1 cellular context compared by ENCODE assay signal in the genomic region with DNA sequence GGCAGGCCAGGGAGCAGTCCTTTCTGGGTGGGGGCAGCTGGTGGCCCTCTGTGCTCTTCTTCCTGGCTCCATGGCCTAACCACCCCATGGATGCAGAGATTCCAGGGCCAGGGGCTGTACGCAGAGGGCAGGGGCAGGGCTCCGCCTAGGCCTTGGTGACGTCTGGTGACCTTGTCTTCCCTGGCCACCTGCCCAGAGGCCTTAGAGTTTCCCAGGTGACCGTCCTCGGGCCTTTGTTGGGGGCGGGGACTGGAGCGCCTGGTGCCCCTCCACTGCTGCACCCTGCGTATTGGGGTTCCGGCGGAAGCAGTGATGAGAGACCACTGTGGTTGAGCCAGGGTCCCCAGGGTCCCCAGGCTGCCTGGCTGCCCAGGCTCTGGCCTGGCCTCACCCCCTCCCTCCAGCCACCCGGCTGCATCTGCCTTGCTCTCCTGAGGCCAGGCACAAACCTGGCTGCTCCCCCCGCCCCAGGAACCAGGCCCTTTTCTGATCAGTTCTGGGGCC.
TF ChIP-seq lines count a peak whose summit lies in the region.

No MANE protein-coding gene starts in this region.

TF ChIP-seq in HepG2, 621 proteins besides CTCF, POLR2A, EP300 and RAD21 (continues in another document):
- TF ChIP-seq SALL1 (CRISPR knock-in tag; IDR thresholded peaks at IDR 0.05), result 0 out of 2 replicates have a peak, but pooled peaks have one; percentile 5
- TF ChIP-seq ZNF251 (CRISPR knock-in tag; IDR thresholded peaks at IDR 0.05), result no peak
- peak; percentile 35; the same call in 1 of the 2 replicates for TF ChIP-seq ZFY (CRISPR knock-in tag; IDR thresholded peaks at IDR 0.05)
- TF ChIP-seq, protein P1, sequence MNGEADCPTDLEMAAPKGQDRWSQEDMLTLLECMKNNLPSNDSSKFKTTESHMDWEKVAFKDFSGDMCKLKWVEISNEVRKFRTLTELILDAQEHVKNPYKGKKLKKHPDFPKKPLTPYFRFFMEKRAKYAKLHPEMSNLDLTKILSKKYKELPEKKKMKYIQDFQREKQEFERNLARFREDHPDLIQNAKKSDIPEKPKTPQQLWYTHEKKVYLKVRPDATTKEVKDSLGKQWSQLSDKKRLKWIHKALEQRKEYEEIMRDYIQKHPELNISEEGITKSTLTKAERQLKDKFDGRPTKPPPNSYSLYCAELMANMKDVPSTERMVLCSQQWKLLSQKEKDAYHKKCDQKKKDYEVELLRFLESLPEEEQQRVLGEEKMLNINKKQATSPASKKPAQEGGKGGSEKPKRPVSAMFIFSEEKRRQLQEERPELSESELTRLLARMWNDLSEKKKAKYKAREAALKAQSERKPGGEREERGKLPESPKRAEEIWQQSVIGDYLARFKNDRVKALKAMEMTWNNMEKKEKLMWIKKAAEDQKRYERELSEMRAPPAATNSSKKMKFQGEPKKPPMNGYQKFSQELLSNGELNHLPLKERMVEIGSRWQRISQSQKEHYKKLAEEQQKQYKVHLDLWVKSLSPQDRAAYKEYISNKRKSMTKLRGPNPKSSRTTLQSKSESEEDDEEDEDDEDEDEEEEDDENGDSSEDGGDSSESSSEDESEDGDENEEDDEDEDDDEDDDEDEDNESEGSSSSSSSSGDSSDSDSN (CRISPR knock-in tag; IDR thresholded peaks at IDR 0.05), result no peak
- no peak for TF ChIP-seq GLI4 (CRISPR knock-in tag; IDR thresholded peaks at IDR 0.05; ENCODE audit: borderline replicate concordance)
- peak; percentile 33; the same call in 1 of the 2 replicates for TF ChIP-seq CBX5 (CRISPR knock-in tag; IDR thresholded peaks at IDR 0.05; ENCODE audit: borderline replicate concordance)
- no peak for TF ChIP-seq GABPA (IDR thresholded peaks at IDR 0.05; ENCODE audit: low read depth, low read length)
- TF ChIP-seq GABPA (CRISPR knock-in tag; IDR thresholded peaks at IDR 0.05; ENCODE audit: low read depth), result 0 out of 2 replicates have a peak, but pooled peaks have one; percentile 14
- no peak for TF ChIP-seq ISX (CRISPR knock-in tag; conservative IDR thresholded peaks at IDR 0.05)
- TF ChIP-seq NRL (CRISPR knock-in tag; IDR thresholded peaks at IDR 0.05; ENCODE audit: borderline replicate concordance), result no peak
- no peak for TF ChIP-seq ZNF292 (CRISPR knock-in tag; IDR thresholded peaks at IDR 0.05; ENCODE audit: borderline replicate concordance, low read depth)
- TF ChIP-seq FOXO1 (CRISPR knock-in tag; IDR thresholded peaks at IDR 0.05), result no peak
- no peak for TF ChIP-seq ZBTB20 (CRISPR knock-in tag; IDR thresholded peaks at IDR 0.05; ENCODE audit: borderline replicate concordance, low read depth)
- no peak for TF ChIP-seq NPAS2 (CRISPR knock-in tag; IDR thresholded peaks at IDR 0.05; ENCODE audit: borderline replicate concordance)
- no peak for TF ChIP-seq SAP130 (CRISPR knock-in tag; IDR thresholded peaks at IDR 0.05; ENCODE audit: low read depth)
- no peak for TF ChIP-seq MAF1 (CRISPR knock-in tag; IDR thresholded peaks at IDR 0.05; ENCODE audit: borderline replicate concordance)
- TF ChIP-seq, protein P2, sequence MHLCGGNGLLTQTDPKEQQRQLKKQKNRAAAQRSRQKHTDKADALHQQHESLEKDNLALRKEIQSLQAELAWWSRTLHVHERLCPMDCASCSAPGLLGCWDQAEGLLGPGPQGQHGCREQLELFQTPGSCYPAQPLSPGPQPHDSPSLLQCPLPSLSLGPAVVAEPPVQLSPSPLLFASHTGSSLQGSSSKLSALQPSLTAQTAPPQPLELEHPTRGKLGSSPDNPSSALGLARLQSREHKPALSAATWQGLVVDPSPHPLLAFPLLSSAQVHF (CRISPR knock-in tag; IDR thresholded peaks at IDR 0.05), result no peak
- no peak for TF ChIP-seq U2AF1 (optimal IDR thresholded peaks at IDR 0.05; ENCODE audit: low read depth, low read length)
- no peak for TF ChIP-seq ZNF207 (IDR thresholded peaks at IDR 0.05; ENCODE audit: borderline replicate concordance)
- no peak for TF ChIP-seq HDAC6 (IDR thresholded peaks at IDR 0.05; ENCODE audit: low read depth, low read length)
- TF ChIP-seq, protein P3, sequence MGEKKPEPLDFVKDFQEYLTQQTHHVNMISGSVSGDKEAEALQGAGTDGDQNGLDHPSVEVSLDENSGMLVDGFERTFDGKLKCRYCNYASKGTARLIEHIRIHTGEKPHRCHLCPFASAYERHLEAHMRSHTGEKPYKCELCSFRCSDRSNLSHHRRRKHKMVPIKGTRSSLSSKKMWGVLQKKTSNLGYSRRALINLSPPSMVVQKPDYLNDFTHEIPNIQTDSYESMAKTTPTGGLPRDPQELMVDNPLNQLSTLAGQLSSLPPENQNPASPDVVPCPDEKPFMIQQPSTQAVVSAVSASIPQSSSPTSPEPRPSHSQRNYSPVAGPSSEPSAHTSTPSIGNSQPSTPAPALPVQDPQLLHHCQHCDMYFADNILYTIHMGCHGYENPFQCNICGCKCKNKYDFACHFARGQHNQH (CRISPR knock-in tag; IDR thresholded peaks at IDR 0.05), result no peak
- no peak for TF ChIP-seq JUN (CRISPR knock-in tag; IDR thresholded peaks at IDR 0.05)
- TF ChIP-seq, protein P4, sequence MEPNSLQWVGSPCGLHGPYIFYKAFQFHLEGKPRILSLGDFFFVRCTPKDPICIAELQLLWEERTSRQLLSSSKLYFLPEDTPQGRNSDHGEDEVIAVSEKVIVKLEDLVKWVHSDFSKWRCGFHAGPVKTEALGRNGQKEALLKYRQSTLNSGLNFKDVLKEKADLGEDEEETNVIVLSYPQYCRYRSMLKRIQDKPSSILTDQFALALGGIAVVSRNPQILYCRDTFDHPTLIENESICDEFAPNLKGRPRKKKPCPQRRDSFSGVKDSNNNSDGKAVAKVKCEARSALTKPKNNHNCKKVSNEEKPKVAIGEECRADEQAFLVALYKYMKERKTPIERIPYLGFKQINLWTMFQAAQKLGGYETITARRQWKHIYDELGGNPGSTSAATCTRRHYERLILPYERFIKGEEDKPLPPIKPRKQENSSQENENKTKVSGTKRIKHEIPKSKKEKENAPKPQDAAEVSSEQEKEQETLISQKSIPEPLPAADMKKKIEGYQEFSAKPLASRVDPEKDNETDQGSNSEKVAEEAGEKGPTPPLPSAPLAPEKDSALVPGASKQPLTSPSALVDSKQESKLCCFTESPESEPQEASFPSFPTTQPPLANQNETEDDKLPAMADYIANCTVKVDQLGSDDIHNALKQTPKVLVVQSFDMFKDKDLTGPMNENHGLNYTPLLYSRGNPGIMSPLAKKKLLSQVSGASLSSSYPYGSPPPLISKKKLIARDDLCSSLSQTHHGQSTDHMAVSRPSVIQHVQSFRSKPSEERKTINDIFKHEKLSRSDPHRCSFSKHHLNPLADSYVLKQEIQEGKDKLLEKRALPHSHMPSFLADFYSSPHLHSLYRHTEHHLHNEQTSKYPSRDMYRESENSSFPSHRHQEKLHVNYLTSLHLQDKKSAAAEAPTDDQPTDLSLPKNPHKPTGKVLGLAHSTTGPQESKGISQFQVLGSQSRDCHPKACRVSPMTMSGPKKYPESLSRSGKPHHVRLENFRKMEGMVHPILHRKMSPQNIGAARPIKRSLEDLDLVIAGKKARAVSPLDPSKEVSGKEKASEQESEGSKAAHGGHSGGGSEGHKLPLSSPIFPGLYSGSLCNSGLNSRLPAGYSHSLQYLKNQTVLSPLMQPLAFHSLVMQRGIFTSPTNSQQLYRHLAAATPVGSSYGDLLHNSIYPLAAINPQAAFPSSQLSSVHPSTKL (CRISPR knock-in tag; IDR thresholded peaks at IDR 0.05), result 0 out of 2 replicates have a peak, but pooled peaks have one; percentile 19
- TF ChIP-seq, protein P5, sequence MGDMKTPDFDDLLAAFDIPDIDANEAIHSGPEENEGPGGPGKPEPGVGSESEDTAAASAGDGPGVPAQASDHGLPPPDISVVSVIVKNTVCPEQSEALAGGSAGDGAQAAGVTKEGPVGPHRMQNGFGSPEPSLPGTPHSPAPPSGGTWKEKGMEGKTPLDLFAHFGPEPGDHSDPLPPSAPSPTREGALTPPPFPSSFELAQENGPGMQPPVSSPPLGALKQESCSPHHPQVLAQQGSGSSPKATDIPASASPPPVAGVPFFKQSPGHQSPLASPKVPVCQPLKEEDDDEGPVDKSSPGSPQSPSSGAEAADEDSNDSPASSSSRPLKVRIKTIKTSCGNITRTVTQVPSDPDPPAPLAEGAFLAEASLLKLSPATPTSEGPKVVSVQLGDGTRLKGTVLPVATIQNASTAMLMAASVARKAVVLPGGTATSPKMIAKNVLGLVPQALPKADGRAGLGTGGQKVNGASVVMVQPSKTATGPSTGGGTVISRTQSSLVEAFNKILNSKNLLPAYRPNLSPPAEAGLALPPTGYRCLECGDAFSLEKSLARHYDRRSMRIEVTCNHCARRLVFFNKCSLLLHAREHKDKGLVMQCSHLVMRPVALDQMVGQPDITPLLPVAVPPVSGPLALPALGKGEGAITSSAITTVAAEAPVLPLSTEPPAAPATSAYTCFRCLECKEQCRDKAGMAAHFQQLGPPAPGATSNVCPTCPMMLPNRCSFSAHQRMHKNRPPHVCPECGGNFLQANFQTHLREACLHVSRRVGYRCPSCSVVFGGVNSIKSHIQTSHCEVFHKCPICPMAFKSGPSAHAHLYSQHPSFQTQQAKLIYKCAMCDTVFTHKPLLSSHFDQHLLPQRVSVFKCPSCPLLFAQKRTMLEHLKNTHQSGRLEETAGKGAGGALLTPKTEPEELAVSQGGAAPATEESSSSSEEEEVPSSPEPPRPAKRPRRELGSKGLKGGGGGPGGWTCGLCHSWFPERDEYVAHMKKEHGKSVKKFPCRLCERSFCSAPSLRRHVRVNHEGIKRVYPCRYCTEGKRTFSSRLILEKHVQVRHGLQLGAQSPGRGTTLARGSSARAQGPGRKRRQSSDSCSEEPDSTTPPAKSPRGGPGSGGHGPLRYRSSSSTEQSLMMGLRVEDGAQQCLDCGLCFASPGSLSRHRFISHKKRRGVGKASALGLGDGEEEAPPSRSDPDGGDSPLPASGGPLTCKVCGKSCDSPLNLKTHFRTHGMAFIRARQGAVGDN (CRISPR knock-in tag; IDR thresholded peaks at IDR 0.05), result peak; percentile 72
- TF ChIP-seq ZNF354B (CRISPR knock-in tag; IDR thresholded peaks at IDR 0.05), result no peak
- TF ChIP-seq ZNF460 (CRISPR knock-in tag; IDR thresholded peaks at IDR 0.05; ENCODE audit: borderline replicate concordance), result no peak
- no peak for TF ChIP-seq BCL6 (CRISPR knock-in tag; IDR thresholded peaks at IDR 0.05)
- TF ChIP-seq GABPB1 (CRISPR knock-in tag; IDR thresholded peaks at IDR 0.05), result 0 out of 2 replicates have a peak, but pooled peaks have one; percentile 8
- no peak for TF ChIP-seq ZNF562 (CRISPR knock-in tag; IDR thresholded peaks at IDR 0.05; ENCODE audit: borderline replicate concordance)
- TF ChIP-seq PRPF4 (IDR thresholded peaks at IDR 0.05; ENCODE audit: low read depth, low read length, poor library complexity, severe bottlenecking), result no peak
- TF ChIP-seq, protein P6, sequence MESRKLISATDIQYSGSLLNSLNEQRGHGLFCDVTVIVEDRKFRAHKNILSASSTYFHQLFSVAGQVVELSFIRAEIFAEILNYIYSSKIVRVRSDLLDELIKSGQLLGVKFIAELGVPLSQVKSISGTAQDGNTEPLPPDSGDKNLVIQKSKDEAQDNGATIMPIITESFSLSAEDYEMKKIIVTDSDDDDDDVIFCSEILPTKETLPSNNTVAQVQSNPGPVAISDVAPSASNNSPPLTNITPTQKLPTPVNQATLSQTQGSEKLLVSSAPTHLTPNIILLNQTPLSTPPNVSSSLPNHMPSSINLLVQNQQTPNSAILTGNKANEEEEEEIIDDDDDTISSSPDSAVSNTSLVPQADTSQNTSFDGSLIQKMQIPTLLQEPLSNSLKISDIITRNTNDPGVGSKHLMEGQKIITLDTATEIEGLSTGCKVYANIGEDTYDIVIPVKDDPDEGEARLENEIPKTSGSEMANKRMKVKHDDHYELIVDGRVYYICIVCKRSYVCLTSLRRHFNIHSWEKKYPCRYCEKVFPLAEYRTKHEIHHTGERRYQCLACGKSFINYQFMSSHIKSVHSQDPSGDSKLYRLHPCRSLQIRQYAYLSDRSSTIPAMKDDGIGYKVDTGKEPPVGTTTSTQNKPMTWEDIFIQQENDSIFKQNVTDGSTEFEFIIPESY (CRISPR knock-in tag; IDR thresholded peaks at IDR 0.05), result peak; percentile 63; the same call in 1 of the 2 replicates
- TF ChIP-seq GATA4 (IDR thresholded peaks at IDR 0.05; ENCODE audit: borderline replicate concordance, low read depth), result no peak
- TF ChIP-seq RXRA (CRISPR knock-in tag; IDR thresholded peaks at IDR 0.05), result 0 out of 2 replicates have a peak, but pooled peaks have one; percentile 13
- no peak for TF ChIP-seq POGZ (CRISPR knock-in tag; IDR thresholded peaks at IDR 0.05)
- no peak for TF ChIP-seq NR2F6 (IDR thresholded peaks at IDR 0.05)
- TF ChIP-seq NR2F6 (CRISPR knock-in tag; IDR thresholded peaks at IDR 0.05), result no peak
- TF ChIP-seq IKZF4 (CRISPR knock-in tag; IDR thresholded peaks at IDR 0.05; ENCODE audit: borderline replicate concordance, low read depth, not compliant biosample characterization), result no peak
- TF ChIP-seq BRCA1 (CRISPR knock-in tag; IDR thresholded peaks at IDR 0.05), result no peak
- TF ChIP-seq NFE2 (CRISPR knock-in tag; IDR thresholded peaks at IDR 0.05), result no peak
- TF ChIP-seq, protein P7, sequence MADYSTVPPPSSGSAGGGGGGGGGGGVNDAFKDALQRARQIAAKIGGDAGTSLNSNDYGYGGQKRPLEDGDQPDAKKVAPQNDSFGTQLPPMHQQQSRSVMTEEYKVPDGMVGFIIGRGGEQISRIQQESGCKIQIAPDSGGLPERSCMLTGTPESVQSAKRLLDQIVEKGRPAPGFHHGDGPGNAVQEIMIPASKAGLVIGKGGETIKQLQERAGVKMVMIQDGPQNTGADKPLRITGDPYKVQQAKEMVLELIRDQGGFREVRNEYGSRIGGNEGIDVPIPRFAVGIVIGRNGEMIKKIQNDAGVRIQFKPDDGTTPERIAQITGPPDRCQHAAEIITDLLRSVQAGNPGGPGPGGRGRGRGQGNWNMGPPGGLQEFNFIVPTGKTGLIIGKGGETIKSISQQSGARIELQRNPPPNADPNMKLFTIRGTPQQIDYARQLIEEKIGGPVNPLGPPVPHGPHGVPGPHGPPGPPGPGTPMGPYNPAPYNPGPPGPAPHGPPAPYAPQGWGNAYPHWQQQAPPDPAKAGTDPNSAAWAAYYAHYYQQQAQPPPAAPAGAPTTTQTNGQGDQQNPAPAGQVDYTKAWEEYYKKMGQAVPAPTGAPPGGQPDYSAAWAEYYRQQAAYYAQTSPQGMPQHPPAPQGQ (CRISPR knock-in tag; IDR thresholded peaks at IDR 0.05; ENCODE audit: borderline replicate concordance), result no peak
- TF ChIP-seq RARA (CRISPR knock-in tag; IDR thresholded peaks at IDR 0.05), result 0 out of 2 replicates have a peak, but pooled peaks have one; percentile 23
- TF ChIP-seq RFX5 (IDR thresholded peaks at IDR 0.05; ENCODE audit: low read depth, low read length), result no peak
- TF ChIP-seq ZNF737 (CRISPR knock-in tag; IDR thresholded peaks at IDR 0.05; ENCODE audit: borderline replicate concordance), result no peak
- TF ChIP-seq ZC3H13 (CRISPR knock-in tag; IDR thresholded peaks at IDR 0.05), result peak; percentile 60
- no peak for TF ChIP-seq FOXJ3 (CRISPR knock-in tag; IDR thresholded peaks at IDR 0.05; ENCODE audit: borderline replicate concordance)
- no peak for TF ChIP-seq ZNF839 (CRISPR knock-in tag; IDR thresholded peaks at IDR 0.05; ENCODE audit: borderline replicate concordance)
- 0 out of 2 replicates have a peak, but pooled peaks have one; percentile 2 for TF ChIP-seq KDM5B (CRISPR knock-in tag; IDR thresholded peaks at IDR 0.05; ENCODE audit: borderline replicate concordance)
- no peak for TF ChIP-seq NFE2L2 (IDR thresholded peaks at IDR 0.05; ENCODE audit: low read length)
- no peak for TF ChIP-seq TMF1 (CRISPR knock-in tag; IDR thresholded peaks at IDR 0.05; ENCODE audit: low read depth)
- TF ChIP-seq TARDBP (CRISPR knock-in tag; IDR thresholded peaks at IDR 0.05), result no peak
- no peak for TF ChIP-seq TOE1 (CRISPR knock-in tag; IDR thresholded peaks at IDR 0.05)
